In the genomic region with DNA sequence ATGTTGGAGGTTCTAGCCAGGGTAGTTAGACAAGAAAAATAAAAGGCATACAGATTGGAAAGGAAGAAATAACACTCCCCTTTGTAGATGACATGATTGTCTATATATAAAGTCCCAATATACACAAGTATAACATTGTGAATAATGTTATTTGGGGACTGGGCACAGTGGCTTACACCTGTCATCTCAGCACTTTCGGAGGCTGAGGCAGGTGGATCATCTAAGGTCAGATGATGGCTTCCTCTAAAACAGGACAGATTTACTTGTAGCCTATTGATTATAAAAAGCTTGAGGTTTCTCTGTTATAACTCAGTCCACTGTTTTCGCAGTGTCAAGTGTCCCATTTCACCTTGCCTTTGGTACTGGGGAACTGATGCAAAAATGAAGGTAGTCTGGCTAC, we compare ENCODE assay signal across 28 cellular contexts. TPM values are rescaled to one million over a fixed set of nuclear protein-coding genes. Genes with fewer than 3 reads are reported as not detected.
DNase-seq lines count a peak whose midpoint lies in the region; ATAC-seq and TF ChIP-seq lines count a peak whose summit lies in the region.
"Had no signal": no experiment of that assay in that cellular context is flagged by ENCODE, and none has a peak within 500 bp of the region (broad histone marks: within the 10 kb centered on the region; RNA-seq: fewer than 3 reads in every experiment).

No MANE protein-coding gene starts in this region.

- no peak overlapping the region for H3K4me3 ChIP-seq in CD4-positive, CD25-positive, alpha-beta regulatory T cell (ENCODE audit: low read depth, low read length)
- no peak overlapping the region for H3K4me3 ChIP-seq in naive thymus-derived CD4-positive, alpha-beta T cell (ENCODE audit: low read length)
- H3K4me3 ChIP-seq in hepatocyte, result no peak overlapping the region
- H3K4me3 ChIP-seq: colonic mucosa, heart left ventricle, lung, neural progenitor cell, right atrium auricular region, SJCRH30, smooth muscle cell, suprapubic skin had no signal

- peak overlapping the region; percentile 31 for H3K27ac ChIP-seq in CD4-positive, CD25-positive, alpha-beta regulatory T cell (ENCODE audit: insufficient read depth, low read length, poor library complexity, severe bottlenecking)
- peak overlapping the region; percentile 70 for H3K27ac ChIP-seq in naive thymus-derived CD4-positive, alpha-beta T cell (ENCODE audit: low read depth, low read length)
- H3K27ac ChIP-seq in hepatocyte, result no peak overlapping the region
- H3K27ac ChIP-seq: colonic mucosa, foreskin keratinocyte, heart left ventricle, neural progenitor cell, right atrium auricular region, SJCRH30, suprapubic skin had no signal

- H3K36me3 Mint-ChIP-seq in activated CD4-positive, alpha-beta T cell treated with anti-CD3 and anti-CD28 coated beads for 36 hours (ENCODE audit: low read depth), result peaks cover 30% of the 10 kb centered on the region
- peaks cover 40% of the 10 kb centered on the region for H3K36me3 Mint-ChIP-seq in CD4-positive, CD25-positive, alpha-beta regulatory T cell
- peaks cover 45% of the 10 kb centered on the region for H3K36me3 Mint-ChIP-seq in activated CD8-positive, alpha-beta T cell treated with anti-CD3 and anti-CD28 coated beads for 36 hours (ENCODE audit: low read depth)
- peaks cover 3 to 54% (median 43%) of the 10 kb centered on the region in 5 donors for H3K36me3 Mint-ChIP-seq in naive thymus-derived CD4-positive, alpha-beta T cell

- no peak for DNase-seq in activated CD4-positive, alpha-beta T cell treated with anti-CD3 and anti-CD28 coated beads for 36 hours
- no peak for DNase-seq in activated CD4-positive, alpha-beta T cell treated with anti-CD3 and anti-CD28 coated beads, Interleukin-2, amount 50 U/mL, for 48 hours
- DNase-seq in CD4-positive, CD25-positive, alpha-beta regulatory T cell, result no peak
- peak; percentile 56 for DNase-seq in activated CD8-positive, alpha-beta T cell treated with anti-CD3 and anti-CD28 coated beads for 36 hours
- no peak for DNase-seq in naive thymus-derived CD4-positive, alpha-beta T cell
- no peak for DNase-seq in NCI-H1105 (lab: John Stamatoyannopoulos, UW)
- no peak for DNase-seq in hepatocyte (ENCODE audit: low spot score)
- DNase-seq: 8988T; activated effector memory CD4-positive, alpha-beta T cell treated with anti-CD3 and anti-CD28 coated beads, Interleukin-2, amount 50 U/mL, for 16 hours; anterior cingulate cortex; colonic mucosa; DMS 273 treated with DMSO at 0.1 percent for 48 hours; EL; foreskin keratinocyte; heart left ventricle; NCI-H1092 treated with DMSO at 0.1 percent for 48 hours; NCI-H187 treated with DMSO at 0.1 percent for 48 hours; NCI-H2171 treated with DMSO at 0.1 percent for 48 hours; NCI-H524; SJCRH30 had no signal

- H3K79me2 ChIP-seq in hepatocyte, result no peaks in the 10 kb centered on the region

- H3K9me3 ChIP-seq in CD4-positive, CD25-positive, alpha-beta regulatory T cell (ENCODE audit: control insufficient read depth in 2 of 2, low read length in 2 of 2), result no peaks in the 10 kb centered on the region
- no peaks in the 10 kb centered on the region for H3K9me3 ChIP-seq in naive thymus-derived CD4-positive, alpha-beta T cell (ENCODE audit: control insufficient read depth in 2 of 3, low read length in 3 of 3)
- H3K9me3 ChIP-seq in hepatocyte (ENCODE audit: low read depth), result no peaks in the 10 kb centered on the region
- H3K9me3 ChIP-seq: colonic mucosa, right atrium auricular region, SJCRH30, suprapubic skin had no signal

- no peak overlapping the region for H2AFZ ChIP-seq in hepatocyte
- H2AFZ ChIP-seq: neural progenitor cell had no signal

- H4K20me1 ChIP-seq in hepatocyte (ENCODE audit: insufficient read depth, poor library complexity, severe bottlenecking), result no peaks in the 10 kb centered on the region

- H3K27ac Mint-ChIP-seq in activated CD4-positive, alpha-beta T cell treated with anti-CD3 and anti-CD28 coated beads for 36 hours, result peak overlapping the region; percentile 84
- H3K27ac Mint-ChIP-seq in CD4-positive, CD25-positive, alpha-beta regulatory T cell, result peak overlapping the region; percentile 4 to 86 (median 30)
- H3K27ac Mint-ChIP-seq in activated CD8-positive, alpha-beta T cell treated with anti-CD3 and anti-CD28 coated beads for 36 hours, result peak overlapping the region; percentile 93
- peak overlapping the region in 8 of 9 donors; percentile 82 to 95 (median 86) for H3K27ac Mint-ChIP-seq in naive thymus-derived CD4-positive, alpha-beta T cell
- H3K27ac Mint-ChIP-seq: neural progenitor cell had no signal

- H3K4me1 ChIP-seq in CD4-positive, CD25-positive, alpha-beta regulatory T cell (ENCODE audit: control insufficient read depth, insufficient read depth, low read length, poor library complexity, severe bottlenecking), result peaks cover 50% of the 10 kb centered on the region
- peaks cover 74 to 90% of the 10 kb centered on the region in 2 donors for H3K4me1 ChIP-seq in naive thymus-derived CD4-positive, alpha-beta T cell (ENCODE audit: control insufficient read depth in 2 of 2, insufficient read depth in 2 of 2, low read length in 2 of 2)
- no peaks in the 10 kb centered on the region for H3K4me1 ChIP-seq in hepatocyte (ENCODE audit: insufficient read depth)
- H3K4me1 ChIP-seq: colonic mucosa, foreskin keratinocyte, neural progenitor cell, right atrium auricular region, SJCRH30, suprapubic skin had no signal

- CTCF ChIA-PET in activated CD4-positive, alpha-beta T cell treated with anti-CD3 and anti-CD28 coated beads for 36 hours (lab: Charles Lee), result interaction anchor here (1.1 to 7.5 kb wide), 3 partner anchors 9 to 19 kb away, joined by 4 to 91 read pairs (median 25); a partner anchor contains a TSS
- CTCF ChIA-PET in activated CD8-positive, alpha-beta T cell treated with anti-CD3 and anti-CD28 coated beads for 36 hours (lab: Charles Lee), result interaction anchor here (1.1 to 8.5 kb wide), 2 partner anchors 17 to 94 kb away, joined by 3 to 79 read pairs; a partner anchor contains a TSS
- CTCF ChIA-PET in naive thymus-derived CD4-positive, alpha-beta T cell (lab: Charles Lee), result no interaction called here

- H3K9me2 ChIP-seq in hepatocyte (replicated peaks; ENCODE audit: insufficient read depth), result no peaks in the 10 kb centered on the region

- H3K36me3 ChIP-seq in CD4-positive, CD25-positive, alpha-beta regulatory T cell (ENCODE audit: control insufficient read depth, insufficient read depth, low read length), result peaks cover 46% of the 10 kb centered on the region
- H3K36me3 ChIP-seq in naive thymus-derived CD4-positive, alpha-beta T cell (ENCODE audit: control insufficient read depth in 2 of 3, insufficient read depth in 3 of 3, low read length in 3 of 3), result peaks cover 6 to 10% (median 7%) of the 10 kb centered on the region in 3 experiments
- H3K36me3 ChIP-seq in hepatocyte (replicated peaks; ENCODE audit: insufficient read depth, low read depth), result peaks cover 3% of the 10 kb centered on the region
- H3K36me3 ChIP-seq: colonic mucosa, neural progenitor cell had no signal

- no peaks in the 10 kb centered on the region for H3K27me3 ChIP-seq in CD4-positive, CD25-positive, alpha-beta regulatory T cell (ENCODE audit: control insufficient read depth, insufficient read depth, low read length)
- no peaks in the 10 kb centered on the region for H3K27me3 ChIP-seq in naive thymus-derived CD4-positive, alpha-beta T cell (ENCODE audit: control insufficient read depth in 2 of 2, insufficient read depth in 2 of 2, low read length in 2 of 2)
- H3K27me3 ChIP-seq in hepatocyte, result no peaks in the 10 kb centered on the region
- H3K27me3 ChIP-seq: colonic mucosa, foreskin keratinocyte, heart left ventricle, neural progenitor cell, right atrium auricular region, SJCRH30, suprapubic skin had no signal

- H3K9me3 Mint-ChIP-seq in activated CD4-positive, alpha-beta T cell treated with anti-CD3 and anti-CD28 coated beads for 36 hours (ENCODE audit: low read depth), result peaks cover 2% of the 10 kb centered on the region
- peaks cover 0 to 2% (median 0%) of the 10 kb centered on the region in 7 donors for H3K9me3 Mint-ChIP-seq in CD4-positive, CD25-positive, alpha-beta regulatory T cell
- H3K9me3 Mint-ChIP-seq in activated CD8-positive, alpha-beta T cell treated with anti-CD3 and anti-CD28 coated beads for 36 hours, result no peaks in the 10 kb centered on the region
- H3K9me3 Mint-ChIP-seq in naive thymus-derived CD4-positive, alpha-beta T cell, result peaks cover 0 to 5% (median 0%) of the 10 kb centered on the region in 11 donors
- H3K9me3 Mint-ChIP-seq: neural progenitor cell had no signal

- no peak for TF ChIP-seq CTCF in activated CD8-positive, alpha-beta T cell treated with anti-CD3 and anti-CD28 coated beads for 36 hours (IDR thresholded peaks at IDR 0.05)
- no peak for TF ChIP-seq CTCF in hepatocyte (IDR thresholded peaks at IDR 0.05; ENCODE audit: poor library complexity)

- no peaks in the 10 kb centered on the region for H3K27me3 Mint-ChIP-seq in activated CD4-positive, alpha-beta T cell treated with anti-CD3 and anti-CD28 coated beads for 36 hours
- H3K27me3 Mint-ChIP-seq in CD4-positive, CD25-positive, alpha-beta regulatory T cell, result no peaks in the 10 kb centered on the region
- no peaks in the 10 kb centered on the region for H3K27me3 Mint-ChIP-seq in activated CD8-positive, alpha-beta T cell treated with anti-CD3 and anti-CD28 coated beads for 36 hours
- no peaks in the 10 kb centered on the region for H3K27me3 Mint-ChIP-seq in naive thymus-derived CD4-positive, alpha-beta T cell

- no peak overlapping the region for H3K4me3 Mint-ChIP-seq in activated CD4-positive, alpha-beta T cell treated with anti-CD3 and anti-CD28 coated beads for 36 hours
- peak overlapping the region; percentile 8 to 45 (median 16) for H3K4me3 Mint-ChIP-seq in CD4-positive, CD25-positive, alpha-beta regulatory T cell
- H3K4me3 Mint-ChIP-seq in activated CD8-positive, alpha-beta T cell treated with anti-CD3 and anti-CD28 coated beads for 36 hours, result peak overlapping the region; percentile 43
- peak overlapping the region; percentile 1 to 82 (median 43) for H3K4me3 Mint-ChIP-seq in naive thymus-derived CD4-positive, alpha-beta T cell
- H3K4me3 Mint-ChIP-seq: neural progenitor cell had no signal

- POLR2A ChIA-PET in activated CD4-positive, alpha-beta T cell treated with anti-CD3 and anti-CD28 coated beads for 36 hours (lab: Charles Lee), result interaction anchor here (1.0 to 2.7 kb wide), 2 partner anchors 19 to 20 kb away, joined by 5 to 22 read pairs; a partner anchor contains a TSS
- POLR2A ChIA-PET in activated CD8-positive, alpha-beta T cell treated with anti-CD3 and anti-CD28 coated beads for 36 hours (lab: Charles Lee), result interaction anchor here (0.9 to 8.9 kb wide), 4 partner anchors 9 to 20 kb away, joined by 3 to 121 read pairs (median 4); a partner anchor contains a TSS
- POLR2A ChIA-PET in naive thymus-derived CD4-positive, alpha-beta T cell (lab: Charles Lee), result interaction anchor here (1.0 to 13.4 kb wide), 6 partner anchors 9 to 100 kb away, joined by 3 to 779 read pairs (median 4); a partner anchor contains a TSS

- no peak overlapping the region for H3K4me2 ChIP-seq in hepatocyte
- H3K4me2 ChIP-seq: neural progenitor cell, smooth muscle cell had no signal

- intact Hi-C loops in activated CD4-positive, alpha-beta T cell treated with anti-CD3 and anti-CD28 coated beads for 36 hours (cut with DNase I, micrococcal nuclease), result no loop called here
- intact Hi-C loops in activated CD8-positive, alpha-beta T cell treated with anti-CD3 and anti-CD28 coated beads for 36 hours (cut with micrococcal nuclease), result no loop called here
- intact Hi-C loops in naive thymus-derived CD4-positive, alpha-beta T cell (cut with micrococcal nuclease), result no loop called here

- ATAC-seq in activated CD4-positive, alpha-beta T cell treated with anti-CD3 and anti-CD28 coated beads for 36 hours, result no peak
- ATAC-seq in CD4-positive, CD25-positive, alpha-beta regulatory T cell (ENCODE audit: low read depth in 2 of 2), result no peak
- peak; percentile 24 for ATAC-seq in activated CD8-positive, alpha-beta T cell treated with anti-CD3 and anti-CD28 coated beads for 36 hours
- ATAC-seq in naive thymus-derived CD4-positive, alpha-beta T cell, result no peak
- no peak for ATAC-seq in activated CD4-positive, CD25-positive, alpha-beta regulatory T cell treated with anti-CD3 and anti-CD28 coated beads, Interleukin-2, amount 50 U/mL, for 24 hours
- ATAC-seq: esophagus mucosa, foreskin keratinocyte, HCT116, heart left ventricle had no signal

- 98% methylated on average over 2 of the region's 2 CpGs for WGBS in hepatocyte (ENCODE audit: low lambda C conversion rate, missing lambda C conversion rate)

- peaks cover 78% of the 10 kb centered on the region for H3K4me1 Mint-ChIP-seq in activated CD4-positive, alpha-beta T cell treated with anti-CD3 and anti-CD28 coated beads for 36 hours
- peaks cover 27 to 83% (median 37%) of the 10 kb centered on the region in 4 donors for H3K4me1 Mint-ChIP-seq in CD4-positive, CD25-positive, alpha-beta regulatory T cell
- peaks cover 75% of the 10 kb centered on the region for H3K4me1 Mint-ChIP-seq in activated CD8-positive, alpha-beta T cell treated with anti-CD3 and anti-CD28 coated beads for 36 hours (ENCODE audit: low read depth)
- H3K4me1 Mint-ChIP-seq in naive thymus-derived CD4-positive, alpha-beta T cell, result peaks cover 48 to 94% (median 86%) of the 10 kb centered on the region in 7 donors
- H3K4me1 Mint-ChIP-seq: neural progenitor cell had no signal

RNA-seq across cellular contexts. Expression of a gene that starts 19.6 kb away (rescaled TPM):
- total RNA-seq in activated CD4-positive, alpha-beta T cell treated with anti-CD3 and anti-CD28 coated beads for 36 hours, result 10 to 100 TPM; 32.8 to 36.1 TPM
- 194 TPM for total RNA-seq in CD4-positive, CD25-positive, alpha-beta regulatory T cell
- polyA plus RNA-seq in CD4-positive, CD25-positive, alpha-beta regulatory T cell, result 10 to 100 TPM; 30.4 to 55.4 (median 49.3) TPM
- 10 to 100 TPM; 75.8 to 77.5 TPM for total RNA-seq in activated CD8-positive, alpha-beta T cell treated with anti-CD3 and anti-CD28 coated beads for 36 hours
- 100 to 1,000 TPM; 183 to 879 (median 440) TPM for total RNA-seq in naive thymus-derived CD4-positive, alpha-beta T cell
- polyA plus RNA-seq in naive thymus-derived CD4-positive, alpha-beta T cell, result 100 to 1,000 TPM in 1 of 2 donors, 10 to 100 TPM in 1; 84.7 to 161 TPM
- total RNA-seq in hepatocyte, result 43.0 and 47.3 TPM in 2 replicates
- 7.5 and 7.6 TPM in 2 replicates for polyA plus RNA-seq in hepatocyte

RNA-seq across cellular contexts. Expression of a gene that starts 20.0 kb away (rescaled TPM):
- total RNA-seq in activated CD4-positive, alpha-beta T cell treated with anti-CD3 and anti-CD28 coated beads for 36 hours, result 10 to 100 TPM; 28.4 to 45.2 TPM
- 36.5 TPM for total RNA-seq in CD4-positive, CD25-positive, alpha-beta regulatory T cell
- polyA plus RNA-seq in CD4-positive, CD25-positive, alpha-beta regulatory T cell, result 10 to 100 TPM; 25.5 to 36.3 (median 29.9) TPM
- total RNA-seq in activated CD8-positive, alpha-beta T cell treated with anti-CD3 and anti-CD28 coated beads for 36 hours, result 10 to 100 TPM; 32.1 to 37.1 TPM
- 10 to 100 TPM; 38.4 to 89.2 (median 45.9) TPM for total RNA-seq in naive thymus-derived CD4-positive, alpha-beta T cell
- 10 to 100 TPM; 45.6 to 67.0 TPM for polyA plus RNA-seq in naive thymus-derived CD4-positive, alpha-beta T cell
- total RNA-seq in hepatocyte, result 12.0 and 14.3 TPM in 2 replicates
- 2.9 and 3.7 TPM in 2 replicates for polyA plus RNA-seq in hepatocyte

Comparison
In these comparisons a context has a peak if more than half of its experiments do, and no peak if none do; other contexts are left out.
1. H3K27ac Mint-ChIP-seq: peak in every context shown above with its lines; median percentile 93 in activated CD8-positive, alpha-beta T cell treated with anti-CD3 and anti-CD28 coated beads for 36 hours; 86 in naive thymus-derived CD4-positive, alpha-beta T cell; 84 in activated CD4-positive, alpha-beta T cell treated with anti-CD3 and anti-CD28 coated beads for 36 hours; 30 in CD4-positive, CD25-positive, alpha-beta regulatory T cell.